Comparison of ENCODE assay signal across 8 cellular contexts in genomic region chr3:129122697-129123055, GRCh38. TPM values are rescaled to one million over a fixed set of nuclear protein-coding genes. Genes with fewer than 3 reads are reported as not detected.
DNase-seq lines count a peak whose midpoint lies in the region; ATAC-seq and TF ChIP-seq lines count a peak whose summit lies in the region.

No MANE protein-coding gene starts in this region.

- H3K4me3 Mint-ChIP-seq in activated CD4-positive, alpha-beta memory T cell treated with anti-CD3 and anti-CD28 coated beads, Interleukin-2, amount 10 ng/mL, durations not matched to agents 7 days and 5 days, result peak overlapping the region; percentile 56
- peak overlapping the region; percentile 46 to 84 for H3K4me3 Mint-ChIP-seq in stimulated activated naive CD8-positive, alpha-beta T cell treated with anti-CD3 and anti-CD28 coated beads, Interleukin-15, amount 100 ng/mL, for 72 hours

- DNase-seq in DMS 273 (lab: John Stamatoyannopoulos, UW; ENCODE audit: unreplicated experiment) (peak; percentile 49), DMS 273 treated with DMSO at 0.1 percent for 48 hours (lab: John Stamatoyannopoulos, UW) (no peak), hepatocyte (ENCODE audit: low spot score) (peak; percentile 40), DMS79 (lab: John Stamatoyannopoulos, UW) (no peak)
- DNase-seq in activated CD4-positive, alpha-beta memory T cell treated with anti-CD3 and anti-CD28 coated beads, Interleukin-2, amount 10 ng/mL, durations not matched to agents 7 days and 5 days, result no peak
- no peak for DNase-seq in stimulated activated naive CD8-positive, alpha-beta T cell treated with anti-CD3 and anti-CD28 coated beads, Interleukin-15, amount 100 ng/mL, for 72 hours

- peak overlapping the region; percentile 54 for H2AFZ ChIP-seq in hepatocyte

- peaks cover 30% of the 10 kb centered on the region for H3K4me1 ChIP-seq in hepatocyte (ENCODE audit: insufficient read depth)

- peaks cover 26% of the 10 kb centered on the region for H3K79me2 ChIP-seq in hepatocyte

- no peaks in the 10 kb centered on the region for H3K27me3 Mint-ChIP-seq in activated CD4-positive, alpha-beta memory T cell treated with anti-CD3 and anti-CD28 coated beads, Interleukin-2, amount 10 ng/mL, durations not matched to agents 7 days and 5 days
- no peaks in the 10 kb centered on the region for H3K27me3 Mint-ChIP-seq in stimulated activated naive CD8-positive, alpha-beta T cell treated with anti-CD3 and anti-CD28 coated beads, Interleukin-15, amount 100 ng/mL, for 72 hours

- peaks cover 36% of the 10 kb centered on the region for H3K4me1 Mint-ChIP-seq in activated CD4-positive, alpha-beta memory T cell treated with anti-CD3 and anti-CD28 coated beads, Interleukin-2, amount 10 ng/mL, durations not matched to agents 7 days and 5 days
- peaks cover 45% of the 10 kb centered on the region for H3K4me1 Mint-ChIP-seq in stimulated activated naive CD8-positive, alpha-beta T cell treated with anti-CD3 and anti-CD28 coated beads, Interleukin-15, amount 100 ng/mL, for 72 hours

- peak overlapping the region; percentile 90 for H3K4me2 ChIP-seq in hepatocyte

- H4K20me1 ChIP-seq in hepatocyte (ENCODE audit: insufficient read depth, poor library complexity, severe bottlenecking), result peaks cover 13% of the 10 kb centered on the region

- ATAC-seq in stimulated activated naive CD8-positive, alpha-beta T cell treated with anti-CD3 and anti-CD28 coated beads, Interleukin-15, amount 100 ng/mL, for 72 hours, result no peak
- ATAC-seq in GM19452 (IDR thresholded peaks at IDR 0.05; ENCODE audit: unreplicated experiment) (no peak), HG03521 (IDR thresholded peaks at IDR 0.05; ENCODE audit: unreplicated experiment) (no peak)

- no peaks in the 10 kb centered on the region for H3K9me2 ChIP-seq in hepatocyte (replicated peaks; ENCODE audit: insufficient read depth)

- H3K4me3 ChIP-seq in hepatocyte, result no peak overlapping the region

- POLR2A ChIA-PET in activated CD4-positive, alpha-beta memory T cell treated with anti-CD3 and anti-CD28 coated beads, Interleukin-2, amount 10 ng/mL, durations not matched to agents 7 days and 5 days (lab: Charles Lee), result interaction anchor here (1.3 to 8.4 kb wide), 11 partner anchors 9 to 318 kb away, joined by 4 to 111 read pairs (median 59); partner anchors contain the start of genes CNBP and COPG1

- H3K27ac ChIP-seq in hepatocyte, result peak overlapping the region; percentile 87

- no peaks in the 10 kb centered on the region for H3K27me3 ChIP-seq in hepatocyte

- peak overlapping the region; percentile 66 for H3K27ac Mint-ChIP-seq in activated CD4-positive, alpha-beta memory T cell treated with anti-CD3 and anti-CD28 coated beads, Interleukin-2, amount 10 ng/mL, durations not matched to agents 7 days and 5 days
- peak overlapping the region; percentile 20 to 86 for H3K27ac Mint-ChIP-seq in stimulated activated naive CD8-positive, alpha-beta T cell treated with anti-CD3 and anti-CD28 coated beads, Interleukin-15, amount 100 ng/mL, for 72 hours

- no peaks in the 10 kb centered on the region for H3K9me3 Mint-ChIP-seq in activated CD4-positive, alpha-beta memory T cell treated with anti-CD3 and anti-CD28 coated beads, Interleukin-2, amount 10 ng/mL, durations not matched to agents 7 days and 5 days
- no peaks in the 10 kb centered on the region for H3K9me3 Mint-ChIP-seq in stimulated activated naive CD8-positive, alpha-beta T cell treated with anti-CD3 and anti-CD28 coated beads, Interleukin-15, amount 100 ng/mL, for 72 hours

- no peaks in the 10 kb centered on the region for H3K36me3 ChIP-seq in hepatocyte (replicated peaks; ENCODE audit: insufficient read depth, low read depth)

- WGBS in hepatocyte (ENCODE audit: low lambda C conversion rate, missing lambda C conversion rate), result 66% methylated on average over 3 of the region's 3 CpGs

- TF ChIP-seq CTCF in hepatocyte (IDR thresholded peaks at IDR 0.05; ENCODE audit: poor library complexity), result no peak

- H3K9me3 ChIP-seq in hepatocyte (ENCODE audit: low read depth), result no peaks in the 10 kb centered on the region

- CTCF ChIA-PET in activated CD4-positive, alpha-beta memory T cell treated with anti-CD3 and anti-CD28 coated beads, Interleukin-2, amount 10 ng/mL, durations not matched to agents 7 days and 5 days (lab: Charles Lee), result interaction anchor here (0.9 to 1.5 kb wide), 6 partner anchors 11 to 152 kb away, joined by 3 to 5 read pairs (median 4); no protein-coding TSS in a partner anchor

- peaks cover 30% of the 10 kb centered on the region for H3K36me3 Mint-ChIP-seq in activated CD4-positive, alpha-beta memory T cell treated with anti-CD3 and anti-CD28 coated beads, Interleukin-2, amount 10 ng/mL, durations not matched to agents 7 days and 5 days (ENCODE audit: low read depth)

RNA-seq across cellular contexts. Expression of gene RAB43, which starts 1.1 kb away (rescaled TPM):
- 10 to 100 TPM; 46.3 to 48.1 TPM for total RNA-seq in activated CD4-positive, alpha-beta memory T cell treated with anti-CD3 and anti-CD28 coated beads, Interleukin-2, amount 10 ng/mL, durations not matched to agents 7 days and 5 days
- 22.2 and 23.5 TPM in 2 replicates for total RNA-seq in hepatocyte
- 23.2 and 27.1 TPM in 2 replicates for polyA plus RNA-seq in hepatocyte

RNA-seq across cellular contexts. Expression of gene ISY1, which starts 38.2 kb away (rescaled TPM):
- 10 to 100 TPM; 63.9 to 66.2 TPM for total RNA-seq in activated CD4-positive, alpha-beta memory T cell treated with anti-CD3 and anti-CD28 coated beads, Interleukin-2, amount 10 ng/mL, durations not matched to agents 7 days and 5 days
- 20.1 and 23.0 TPM in 2 replicates for total RNA-seq in hepatocyte
- 35.8 and 38.8 TPM in 2 replicates for polyA plus RNA-seq in hepatocyte

Comparison
In these comparisons a context has a peak if more than half of its experiments do, and no peak if none do; other contexts are left out.
1. DNase-seq: peak in DMS 273 (single experiment) and hepatocyte (single experiment); none in DMS 273 treated with DMSO at 0.1 percent for 48 hours (single experiment), activated CD4-positive, alpha-beta memory T cell treated with anti-CD3 and anti-CD28 coated beads, Interleukin-2, amount 10 ng/mL, durations not matched to agents 7 days and 5 days (single experiment), stimulated activated naive CD8-positive, alpha-beta T cell treated with anti-CD3 and anti-CD28 coated beads, Interleukin-15, amount 100 ng/mL, for 72 hours (0 of 2) and DMS79 (single experiment).